ENCODE assay signal across 2 cellular contexts in genomic region chr19:12784394-12784870, GRCh38.
TF ChIP-seq lines count a peak whose summit lies in the region.

No MANE protein-coding gene starts in this region.

TF ChIP-seq in IMR-90, 13 proteins besides CTCF, POLR2A, EP300 and RAD21:
- TF ChIP-seq RFX5 (IDR thresholded peaks at IDR 0.05; ENCODE audit: low read depth, low read length): no peak
- TF ChIP-seq CHD1 (IDR thresholded peaks at IDR 0.05; ENCODE audit: low read depth, low read length): no peak
- TF ChIP-seq MXI1 (IDR thresholded peaks at IDR 0.05; ENCODE audit: borderline replicate concordance, low read depth, low read length): no peak; the same call in 1 of the 2 replicates
- TF ChIP-seq MAFK (IDR thresholded peaks at IDR 0.05; ENCODE audit: low read depth, low read length): no peak
- TF ChIP-seq USF2 (IDR thresholded peaks at IDR 0.05; ENCODE audit: low read depth, low read length): no peak
- no peak for TF ChIP-seq CEBPB (IDR thresholded peaks at IDR 0.05; ENCODE audit: low read depth, low read length)
- TF ChIP-seq ELK1 (IDR thresholded peaks at IDR 0.05; ENCODE audit: borderline replicate concordance, low read depth, low read length): no peak
- no peak for TF ChIP-seq RCOR1 (IDR thresholded peaks at IDR 0.05; ENCODE audit: insufficient replicate concordance, low read length)
- TF ChIP-seq FOS (IDR thresholded peaks at IDR 0.05; ENCODE audit: low read depth, low read length): no peak
- no peak for TF ChIP-seq NFE2L2 (IDR thresholded peaks at IDR 0.05; ENCODE audit: low read depth, low read length)
- no peak for TF ChIP-seq SMC3 (IDR thresholded peaks at IDR 0.05; ENCODE audit: low read depth, low read length)
- TF ChIP-seq MAZ (IDR thresholded peaks at IDR 0.05; ENCODE audit: borderline replicate concordance, low read depth, low read length): no peak
- TF ChIP-seq BHLHE40 (IDR thresholded peaks at IDR 0.05; ENCODE audit: low read depth, low read length): no peak

TF ChIP-seq in neural cell, 6 proteins besides CTCF, POLR2A, EP300 and RAD21:
- TF ChIP-seq, protein P1, sequence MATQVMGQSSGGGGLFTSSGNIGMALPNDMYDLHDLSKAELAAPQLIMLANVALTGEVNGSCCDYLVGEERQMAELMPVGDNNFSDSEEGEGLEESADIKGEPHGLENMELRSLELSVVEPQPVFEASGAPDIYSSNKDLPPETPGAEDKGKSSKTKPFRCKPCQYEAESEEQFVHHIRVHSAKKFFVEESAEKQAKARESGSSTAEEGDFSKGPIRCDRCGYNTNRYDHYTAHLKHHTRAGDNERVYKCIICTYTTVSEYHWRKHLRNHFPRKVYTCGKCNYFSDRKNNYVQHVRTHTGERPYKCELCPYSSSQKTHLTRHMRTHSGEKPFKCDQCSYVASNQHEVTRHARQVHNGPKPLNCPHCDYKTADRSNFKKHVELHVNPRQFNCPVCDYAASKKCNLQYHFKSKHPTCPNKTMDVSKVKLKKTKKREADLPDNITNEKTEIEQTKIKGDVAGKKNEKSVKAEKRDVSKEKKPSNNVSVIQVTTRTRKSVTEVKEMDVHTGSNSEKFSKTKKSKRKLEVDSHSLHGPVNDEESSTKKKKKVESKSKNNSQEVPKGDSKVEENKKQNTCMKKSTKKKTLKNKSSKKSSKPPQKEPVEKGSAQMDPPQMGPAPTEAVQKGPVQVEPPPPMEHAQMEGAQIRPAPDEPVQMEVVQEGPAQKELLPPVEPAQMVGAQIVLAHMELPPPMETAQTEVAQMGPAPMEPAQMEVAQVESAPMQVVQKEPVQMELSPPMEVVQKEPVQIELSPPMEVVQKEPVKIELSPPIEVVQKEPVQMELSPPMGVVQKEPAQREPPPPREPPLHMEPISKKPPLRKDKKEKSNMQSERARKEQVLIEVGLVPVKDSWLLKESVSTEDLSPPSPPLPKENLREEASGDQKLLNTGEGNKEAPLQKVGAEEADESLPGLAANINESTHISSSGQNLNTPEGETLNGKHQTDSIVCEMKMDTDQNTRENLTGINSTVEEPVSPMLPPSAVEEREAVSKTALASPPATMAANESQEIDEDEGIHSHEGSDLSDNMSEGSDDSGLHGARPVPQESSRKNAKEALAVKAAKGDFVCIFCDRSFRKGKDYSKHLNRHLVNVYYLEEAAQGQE (IDR thresholded peaks at IDR 0.05; ENCODE audit: borderline replicate concordance): no peak
- TF ChIP-seq EZH2 (IDR thresholded peaks at IDR 0.05; ENCODE audit: borderline replicate concordance, insufficient read depth, low read length, poor library complexity, severe bottlenecking): no peak
- TF ChIP-seq MXI1 (conservative IDR thresholded peaks at IDR 0.05; ENCODE audit: poor library complexity, severe bottlenecking): no peak
- TF ChIP-seq POLR2AphosphoS5 (IDR thresholded peaks at IDR 0.05): no peak
- TF ChIP-seq TAF1 (IDR thresholded peaks at IDR 0.05; ENCODE audit: low read depth): no peak
- TF ChIP-seq SMC3 (conservative IDR thresholded peaks at IDR 0.05; ENCODE audit: poor library complexity): no peak
